ENCODE assay signal across 8 cellular contexts in genomic region chr9:83981126-83981871, GRCh38. TPM values are rescaled to one million over a fixed set of nuclear protein-coding genes. Genes with fewer than 3 reads are reported as not detected.
A peak's percentile ranks its signal among the peaks of the same experiment; 100 is the strongest.
DNase-seq lines count a peak whose midpoint lies in the region; ATAC-seq and TF ChIP-seq lines count a peak whose summit lies in the region.

No MANE protein-coding gene starts in this region.

- H3K4me3 ChIP-seq in lower lobe of right lung (peak overlapping the region; percentile 92), thymus (ENCODE audit: low read length) (peak overlapping the region; percentile 83)

- TF ChIP-seq CTCF in lower lobe of right lung (IDR thresholded peaks at IDR 0.05): no peak

- peaks cover 34% of the 10 kb centered on the region for H3K4me1 ChIP-seq in lower lobe of right lung
- peaks cover 4% of the 10 kb centered on the region for H3K4me1 ChIP-seq in thymus (ENCODE audit: control insufficient read depth, insufficient read depth, low read length)

- no peaks in the 10 kb centered on the region for H3K9me3 ChIP-seq in lower lobe of right lung
- no peaks in the 10 kb centered on the region for H3K9me3 ChIP-seq in thymus (ENCODE audit: control insufficient read depth)

- ATAC-seq in HG03571 (IDR thresholded peaks at IDR 0.05; ENCODE audit: unreplicated experiment) (peak; percentile 26), lower lobe of right lung (no peak)

- WGBS in thymus: under 1% methylated on average over 29 of the region's 29 CpGs

- H3K36me3 ChIP-seq in lower lobe of right lung: peaks cover 18% of the 10 kb centered on the region
- no peaks in the 10 kb centered on the region for H3K36me3 ChIP-seq in thymus (ENCODE audit: control insufficient read depth, insufficient read depth)

- intact Hi-C loops in lower lobe of right lung (cut with DNase I): no loop called here

- no peaks in the 10 kb centered on the region for H3K27me3 ChIP-seq in lower lobe of right lung (ENCODE audit: low read depth)
- H3K27me3 ChIP-seq in thymus (ENCODE audit: control insufficient read depth, insufficient read depth): no peaks in the 10 kb centered on the region

- DNase-seq in SIG-M5 treated with dmso at 0.1 percent for 504 hours (lab: John Stamatoyannopoulos, UW; ENCODE audit: unreplicated experiment) (peak; percentile 76), SIG-M5 (lab: John Stamatoyannopoulos, UW) (no peak), SK-N-DZ (ENCODE audit: low spot score) (peak; percentile 62), dermis blood vessel endothelial cell (peak; percentile 69), lower lobe of right lung (no peak), HK-2 (ENCODE audit: unreplicated experiment) (no peak)

- H3K27ac ChIP-seq in lower lobe of right lung (peak overlapping the region; percentile 97), thymus (ENCODE audit: low read depth) (peak overlapping the region; percentile 93)

RNA-seq across cellular contexts. Expression of gene RMI1, which starts 0.7 kb away (rescaled TPM):
- polyA plus RNA-seq in SK-N-DZ (2014; cell fraction: cytosol; rRNA removed): 6.7 and 8.1 TPM in 2 replicates
- polyA plus RNA-seq in SK-N-DZ (2014; cell fraction: nucleus; rRNA removed): 7.0 and 15.6 TPM in 2 replicates
- total RNA-seq in dermis blood vessel endothelial cell (8.0 and 18.4 TPM in 2 replicates), lower lobe of right lung (6.7 TPM)
- 5.8 TPM for polyA plus RNA-seq in thymus

RNA-seq across cellular contexts. Expression of gene HNRNPK, which starts 1.3 kb away (rescaled TPM):
- 667 and 689 TPM in 2 replicates for polyA plus RNA-seq in SK-N-DZ (2014; cell fraction: cytosol; rRNA removed)
- 474 and 537 TPM in 2 replicates for polyA plus RNA-seq in SK-N-DZ (2014; cell fraction: nucleus; rRNA removed)
- total RNA-seq in dermis blood vessel endothelial cell (685 and 950 TPM in 2 replicates), lower lobe of right lung (390 TPM)
- 425 TPM for polyA plus RNA-seq in thymus

Comparison
In these comparisons a context has a peak if more than half of its experiments do, and no peak if none do; other contexts are left out.
1. DNase-seq: peak in SIG-M5 treated with dmso at 0.1 percent for 504 hours (single experiment), SK-N-DZ (single experiment) and dermis blood vessel endothelial cell (single experiment); none in SIG-M5 (single experiment), lower lobe of right lung (single experiment) and HK-2 (single experiment).